In the genomic region with DNA sequence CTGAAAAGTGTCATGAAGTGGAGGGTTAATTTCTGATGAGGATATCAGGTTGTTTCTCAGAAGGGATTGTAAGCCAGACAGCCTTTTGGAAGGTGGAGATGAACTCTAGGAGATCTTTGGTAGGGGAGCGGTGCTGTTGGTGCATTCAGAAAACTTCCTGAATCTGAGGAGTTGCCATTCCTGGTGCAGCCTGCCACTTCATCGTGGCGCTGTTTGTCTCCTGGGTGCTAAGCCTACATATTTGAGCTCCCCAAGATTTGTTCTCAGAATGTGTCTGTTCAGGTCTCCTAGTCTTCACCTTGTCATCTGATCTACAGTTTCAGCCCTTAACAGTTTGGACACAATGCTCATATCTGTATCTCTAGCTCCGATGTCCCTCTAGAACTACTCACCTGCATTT, we compare ENCODE assay signal across 1 cellular context.
TF ChIP-seq lines count a peak whose summit lies in the region.

No MANE protein-coding gene starts in this region.

TF ChIP-seq in GM23338, 12 proteins besides CTCF, POLR2A, EP300 and RAD21 (continued from another document):
- TF ChIP-seq ZNF462 (CRISPR knock-in tag; IDR thresholded peaks at IDR 0.05): no peak
- TF ChIP-seq STAT1 (IDR thresholded peaks at IDR 0.05; ENCODE audit: unreplicated experiment): no peak
- no peak for TF ChIP-seq NANOG (IDR thresholded peaks at IDR 0.05; ENCODE audit: borderline replicate concordance)
- no peak for TF ChIP-seq POLR2AphosphoS5 (IDR thresholded peaks at IDR 0.05; ENCODE audit: low read depth)
- TF ChIP-seq ZNF331 (CRISPR knock-in tag; IDR thresholded peaks at IDR 0.05; ENCODE audit: low read depth): no peak
- TF ChIP-seq JUNB (IDR thresholded peaks at IDR 0.05; ENCODE audit: unreplicated experiment): no peak
